4 cellular contexts compared by ENCODE assay signal in the genomic region with DNA sequence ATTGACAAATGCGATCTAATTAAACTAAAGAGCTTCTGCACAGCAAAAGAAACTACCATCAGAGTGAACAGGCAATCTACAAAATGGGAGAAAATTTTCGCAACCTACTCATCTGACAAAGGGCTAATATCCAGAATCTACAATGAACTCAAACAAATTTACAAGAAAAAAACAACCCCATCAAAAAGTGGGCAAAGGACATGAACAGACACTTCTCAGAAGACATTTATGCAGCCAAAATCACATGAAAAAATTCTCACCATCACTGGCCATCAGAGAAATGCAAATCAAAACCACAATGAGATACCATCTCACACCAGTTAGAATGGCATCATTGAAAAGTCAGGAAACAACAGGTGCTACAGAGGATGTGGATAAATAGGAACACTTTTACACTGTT. TPM values are rescaled to one million over a fixed set of nuclear protein-coding genes. Genes with fewer than 3 reads are reported as not detected.
"Had no signal": no experiment of that assay in that cellular context is flagged by ENCODE, and none has a peak within 500 bp of the region (broad histone marks: within the 10 kb centered on the region; RNA-seq: fewer than 3 reads in every experiment).

No MANE protein-coding gene starts in this region.

RNA-seq across cellular contexts. Expression of a gene that starts 32.3 kb away (rescaled TPM):
- total RNA-seq: progenitor cell of endocrine pancreas, renal cortical epithelial cell, smooth muscle cell had no signal
- polyA plus RNA-seq: neural cell, smooth muscle cell had no signal
